Comparison of ENCODE assay signal across 13 cellular contexts in genomic region chr11:72764503-72764902, GRCh38. TPM values are rescaled to one million over a fixed set of nuclear protein-coding genes. Genes with fewer than 3 reads are reported as not detected.
DNase-seq lines count a peak whose midpoint lies in the region; ATAC-seq lines count a peak whose summit lies in the region.
"Had no signal": no experiment of that assay in that cellular context is flagged by ENCODE, and none has a peak within 500 bp of the region (broad histone marks: within the 10 kb centered on the region; RNA-seq: fewer than 3 reads in every experiment).

No MANE protein-coding gene starts in this region.

- no peak overlapping the region for H3K4me3 Mint-ChIP-seq in central memory CD8-positive, alpha-beta T cell
- H3K4me3 Mint-ChIP-seq in activated CD4-positive, alpha-beta memory T cell treated with anti-CD3 and anti-CD28 coated beads for 36 hours, result no peak overlapping the region
- no peak overlapping the region for H3K4me3 Mint-ChIP-seq in stimulated activated naive CD8-positive, alpha-beta T cell treated with anti-CD3 and anti-CD28 coated beads, Interleukin-15, amount 100 ng/mL, for 72 hours
- H3K4me3 Mint-ChIP-seq: activated CD4-positive, alpha-beta memory T cell treated with anti-CD3 and anti-CD28 coated beads, Interleukin-2, amount 10 ng/mL, durations not matched to agents 7 days and 5 days; T-helper 1 cell treated with Interleukin-12 subunit alpha and Interleukin-12 subunit beta and Interleukin-4 antibody, amounts not matched to agents 30 μg/mL and 1 μg/mL, for 36 hours had no signal

- H3K36me3 Mint-ChIP-seq in central memory CD8-positive, alpha-beta T cell (ENCODE audit: insufficient read depth), result no peaks in the 10 kb centered on the region
- no peaks in the 10 kb centered on the region for H3K36me3 Mint-ChIP-seq in activated CD4-positive, alpha-beta memory T cell treated with anti-CD3 and anti-CD28 coated beads for 36 hours

- H3K4me1 Mint-ChIP-seq in central memory CD8-positive, alpha-beta T cell, result peaks cover 15% of the 10 kb centered on the region
- H3K4me1 Mint-ChIP-seq in activated CD4-positive, alpha-beta memory T cell treated with anti-CD3 and anti-CD28 coated beads for 36 hours (ENCODE audit: low read depth), result peaks cover 19% of the 10 kb centered on the region
- H3K4me1 Mint-ChIP-seq in stimulated activated naive CD8-positive, alpha-beta T cell treated with anti-CD3 and anti-CD28 coated beads, Interleukin-15, amount 100 ng/mL, for 72 hours, result peaks cover 32% of the 10 kb centered on the region

- no CpG with 5 or more reads among the region's 13 CpGs for WGBS in neuronal stem cell (ENCODE audit: extremely low coverage in 2 of 2, insufficient read length in 2 of 2, insufficient replicate concordance in 1 of 2), 2 donors

- no peaks in the 10 kb centered on the region for H3K27me3 Mint-ChIP-seq in central memory CD8-positive, alpha-beta T cell
- H3K27me3 Mint-ChIP-seq in activated CD4-positive, alpha-beta memory T cell treated with anti-CD3 and anti-CD28 coated beads for 36 hours, result no peaks in the 10 kb centered on the region
- no peaks in the 10 kb centered on the region for H3K27me3 Mint-ChIP-seq in stimulated activated naive CD8-positive, alpha-beta T cell treated with anti-CD3 and anti-CD28 coated beads, Interleukin-15, amount 100 ng/mL, for 72 hours
- H3K27me3 Mint-ChIP-seq: activated CD4-positive, alpha-beta memory T cell treated with anti-CD3 and anti-CD28 coated beads, Interleukin-2, amount 10 ng/mL, durations not matched to agents 7 days and 5 days had no signal

- peak; percentile 94 for DNase-seq in DMS79 treated with DMSO at 0.1 percent for 48 hours (lab: John Stamatoyannopoulos, UW)
- peak; percentile 95 for DNase-seq in NCI-H2107 treated with DMSO at 0.1 percent for 48 hours (lab: John Stamatoyannopoulos, UW; ENCODE audit: unreplicated experiment)
- no peak for DNase-seq in central memory CD8-positive, alpha-beta T cell (ENCODE audit: low spot score in 2 of 2)
- no peak for DNase-seq in neuronal stem cell (ENCODE audit: low spot score)
- no peak for DNase-seq in activated CD4-positive, alpha-beta memory T cell treated with anti-CD3 and anti-CD28 coated beads for 36 hours
- DNase-seq in stimulated activated CD4-positive, alpha-beta T cell treated with anti-CD3 and anti-CD28 coated beads, Interleukin-2, amount 100 ng/mL, for 24 hours, result no peak
- DNase-seq in stimulated activated naive CD8-positive, alpha-beta T cell treated with anti-CD3 and anti-CD28 coated beads, Interleukin-15, amount 100 ng/mL, for 72 hours, result no peak
- DNase-seq: activated CD4-positive, alpha-beta memory T cell treated with anti-CD3 and anti-CD28 coated beads, Interleukin-2, amount 10 ng/mL, durations not matched to agents 7 days and 5 days; activated naive CD4-positive, alpha-beta T cell; NCI-H1105 treated with DMSO at 0.1 percent for 48 hours; posterior cingulate gyrus had no signal

- no peaks in the 10 kb centered on the region for H3K9me3 ChIP-seq in neuronal stem cell (replicated peaks in 1 of 2; ENCODE audit: control insufficient read depth in 2 of 2, insufficient read depth in 1 of 2, low read depth in 1 of 2, low read length in 2 of 2)

- H3K9ac ChIP-seq in neuronal stem cell (ENCODE audit: low read depth, low read length, poor library complexity), result no peak overlapping the region

- H3K4ac ChIP-seq in neuronal stem cell (ENCODE audit: low read length), result no peak overlapping the region

- H3K79me1 ChIP-seq in neuronal stem cell (ENCODE audit: low read depth, low read length), result no peaks in the 10 kb centered on the region

- H3K4me1 ChIP-seq in neuronal stem cell (ENCODE audit: control insufficient read depth in 2 of 2, insufficient read depth in 1 of 2, low read depth in 1 of 2, low read length in 2 of 2), result peaks cover 0 to 4% of the 10 kb centered on the region in 2 donors

- peak overlapping the region; percentile 2 for H3K14ac ChIP-seq in neuronal stem cell (ENCODE audit: low read length)

- no peak for ATAC-seq in central memory CD8-positive, alpha-beta T cell (replicated peaks; ENCODE audit: extremely low read depth, poor library complexity, severe bottlenecking)
- ATAC-seq in stimulated activated naive CD8-positive, alpha-beta T cell treated with anti-CD3 and anti-CD28 coated beads, Interleukin-15, amount 100 ng/mL, for 72 hours, result no peak
- no peak for ATAC-seq in HG03196 (IDR thresholded peaks at IDR 0.05; ENCODE audit: unreplicated experiment)

- H3K36me3 ChIP-seq in neuronal stem cell (replicated peaks in 1 of 2; ENCODE audit: control insufficient read depth in 2 of 2, insufficient read depth in 2 of 2, low read length in 2 of 2), result no peaks in the 10 kb centered on the region

- no peak overlapping the region for H3K27ac ChIP-seq in neuronal stem cell (replicated peaks; ENCODE audit: low read length)

- no peak overlapping the region for H4K91ac ChIP-seq in neuronal stem cell (ENCODE audit: low read depth, low read length, poor library complexity)

- no peak overlapping the region for H3K18ac ChIP-seq in neuronal stem cell (ENCODE audit: low read length)

- H3K27ac Mint-ChIP-seq in central memory CD8-positive, alpha-beta T cell (ENCODE audit: low read depth), result peak overlapping the region; percentile 64
- H3K27ac Mint-ChIP-seq in activated CD4-positive, alpha-beta memory T cell treated with anti-CD3 and anti-CD28 coated beads for 36 hours, result no peak overlapping the region
- H3K27ac Mint-ChIP-seq in stimulated activated naive CD8-positive, alpha-beta T cell treated with anti-CD3 and anti-CD28 coated beads, Interleukin-15, amount 100 ng/mL, for 72 hours, result no peak overlapping the region
- H3K27ac Mint-ChIP-seq: activated CD4-positive, alpha-beta memory T cell treated with anti-CD3 and anti-CD28 coated beads, Interleukin-2, amount 10 ng/mL, durations not matched to agents 7 days and 5 days; T-helper 1 cell treated with Interleukin-12 subunit alpha and Interleukin-12 subunit beta and Interleukin-4 antibody, amounts not matched to agents 30 μg/mL and 1 μg/mL, for 36 hours had no signal

- H2AK5ac ChIP-seq in neuronal stem cell (ENCODE audit: low read depth, low read length), result peak overlapping the region; percentile 47

- no peak overlapping the region for H3K4me3 ChIP-seq in neuronal stem cell (ENCODE audit: low read length in 2 of 2)

- H3K9me3 Mint-ChIP-seq in central memory CD8-positive, alpha-beta T cell, result no peaks in the 10 kb centered on the region
- no peaks in the 10 kb centered on the region for H3K9me3 Mint-ChIP-seq in activated CD4-positive, alpha-beta memory T cell treated with anti-CD3 and anti-CD28 coated beads for 36 hours
- no peaks in the 10 kb centered on the region for H3K9me3 Mint-ChIP-seq in stimulated activated naive CD8-positive, alpha-beta T cell treated with anti-CD3 and anti-CD28 coated beads, Interleukin-15, amount 100 ng/mL, for 72 hours
- H3K9me3 Mint-ChIP-seq: activated CD4-positive, alpha-beta memory T cell treated with anti-CD3 and anti-CD28 coated beads, Interleukin-2, amount 10 ng/mL, durations not matched to agents 7 days and 5 days; T-helper 1 cell treated with Interleukin-12 subunit alpha and Interleukin-12 subunit beta and Interleukin-4 antibody, amounts not matched to agents 30 μg/mL and 1 μg/mL, for 36 hours had no signal

- H2BK12ac ChIP-seq in neuronal stem cell (ENCODE audit: low read length), result no peak overlapping the region

- H2BK15ac ChIP-seq in neuronal stem cell (ENCODE audit: low read length), result peak overlapping the region; percentile 44

- H4K8ac ChIP-seq in neuronal stem cell (ENCODE audit: low read depth, low read length), result no peak overlapping the region

- H2BK120ac ChIP-seq in neuronal stem cell (ENCODE audit: low read depth, low read length), result no peak overlapping the region

- H3K23ac ChIP-seq in neuronal stem cell (ENCODE audit: low read depth, low read length, poor library complexity), result no peak overlapping the region

- peak overlapping the region; percentile 16 for H2BK5ac ChIP-seq in neuronal stem cell (ENCODE audit: low read length)

- H3K4me2 ChIP-seq in neuronal stem cell (ENCODE audit: insufficient read depth, low read length, poor library complexity, severe bottlenecking), result no peak overlapping the region

- H2AFZ ChIP-seq in neuronal stem cell (ENCODE audit: low read length), result no peak overlapping the region

- intact Hi-C loops in activated CD4-positive, alpha-beta memory T cell treated with anti-CD3 and anti-CD28 coated beads for 36 hours (cut with micrococcal nuclease), result loop anchor here (5.0 kb wide), 1 partner anchor 37 kb away; no protein-coding TSS in a partner anchor

- POLR2A ChIA-PET in activated CD4-positive, alpha-beta memory T cell treated with anti-CD3 and anti-CD28 coated beads for 36 hours (lab: Charles Lee), result no interaction called here

- CTCF ChIA-PET in activated CD4-positive, alpha-beta memory T cell treated with anti-CD3 and anti-CD28 coated beads for 36 hours (lab: Charles Lee), result no interaction called here

- no peaks in the 10 kb centered on the region for H3K27me3 ChIP-seq in neuronal stem cell (ENCODE audit: control insufficient read depth in 3 of 3, insufficient read depth in 3 of 3, low read depth in 1 of 3, low read length in 3 of 3)

RNA-seq across cellular contexts. Expression of gene ARAP1, which starts 12.3 kb away (rescaled TPM):
- polyA plus RNA-seq in neuronal stem cell (2013, experiment 1 of 2), result 15.2 TPM
- 15.9 TPM for polyA plus RNA-seq in neuronal stem cell (2013, experiment 2 of 2)
- 10 to 100 TPM; 77.4 to 79.6 TPM for total RNA-seq in activated CD4-positive, alpha-beta memory T cell treated with anti-CD3 and anti-CD28 coated beads for 36 hours

RNA-seq across cellular contexts. Expression of gene STARD10, which starts 29.3 kb away (rescaled TPM):
- polyA plus RNA-seq in neuronal stem cell (2013, experiment 1 of 2), result 19.9 TPM
- 17.9 TPM for polyA plus RNA-seq in neuronal stem cell (2013, experiment 2 of 2)
- total RNA-seq in activated CD4-positive, alpha-beta memory T cell treated with anti-CD3 and anti-CD28 coated beads for 36 hours, result 10 to 100 TPM; 14.8 to 16.8 TPM

RNA-seq across cellular contexts. Expression of gene ATG16L2, which starts 49.7 kb away (rescaled TPM):
- 18.3 TPM for polyA plus RNA-seq in neuronal stem cell (2013, experiment 1 of 2)
- polyA plus RNA-seq in neuronal stem cell (2013, experiment 2 of 2), result 16.1 TPM
- 10 to 100 TPM; 79.7 to 91.1 TPM for total RNA-seq in activated CD4-positive, alpha-beta memory T cell treated with anti-CD3 and anti-CD28 coated beads for 36 hours

Comparison
In these comparisons a context has a peak if more than half of its experiments do, and no peak if none do; other contexts are left out.
1. DNase-seq: peak in DMS79 treated with DMSO at 0.1 percent for 48 hours (single experiment) and NCI-H2107 treated with DMSO at 0.1 percent for 48 hours (single experiment); none in central memory CD8-positive, alpha-beta T cell (0 of 2), neuronal stem cell (single experiment), activated CD4-positive, alpha-beta memory T cell treated with anti-CD3 and anti-CD28 coated beads for 36 hours (single experiment), stimulated activated CD4-positive, alpha-beta T cell treated with anti-CD3 and anti-CD28 coated beads, Interleukin-2, amount 100 ng/mL, for 24 hours (0 of 2) and stimulated activated naive CD8-positive, alpha-beta T cell treated with anti-CD3 and anti-CD28 coated beads, Interleukin-15, amount 100 ng/mL, for 72 hours (0 of 2).